In genomic region chr7:76151932-76152331, GRCh38 we compare ENCODE assay signal across 28 cellular contexts.
"Had no signal": no experiment of that assay in that cellular context is flagged by ENCODE, and none has a peak within 500 bp of the region (broad histone marks: within the 10 kb centered on the region; RNA-seq: fewer than 3 reads in every experiment).

No MANE protein-coding gene starts in this region.

- H3K4me3 ChIP-seq: coronary artery, heart left ventricle, hepatocyte, left lung, mucosa of descending colon, right atrium auricular region, smooth muscle cell, stomach, thyroid gland, vagina had no signal

- H3K4me3 Mint-ChIP-seq: mesothelial cell of epicardium; naive B cell; nephron; stimulated activated effector memory CD8-positive, alpha-beta T cell treated with anti-CD3 and anti-CD28 coated beads, Interleukin-12 subunit alpha, Interleukin-12 subunit beta, amount 100 ng/mL, for 72 hours had no signal

- ATAC-seq: heart left ventricle; left cardiac atrium; left lung; mucosa of descending colon; sciatic nerve; stimulated activated effector memory CD8-positive, alpha-beta T cell treated with anti-CD3 and anti-CD28 coated beads, Interleukin-12 subunit alpha, Interleukin-12 subunit beta, amount 100 ng/mL, for 72 hours had no signal

- H3K27me3 ChIP-seq: hepatocyte, right atrium auricular region, thyroid gland, vagina had no signal

- H3K36me3 ChIP-seq: heart left ventricle, left lung, right atrium auricular region, stomach, thyroid gland, vagina had no signal

- H3K4me1 ChIP-seq: parathyroid adenoma, right atrium auricular region, thyroid gland, vagina had no signal

- H3K9me3 ChIP-seq: heart left ventricle, left lung, mucosa of descending colon, right atrium auricular region, stomach, thyroid gland, vagina had no signal

- DNase-seq: dermis blood vessel endothelial cell; effector memory CD4-positive, alpha-beta T cell; erythroblast; heart left ventricle; kidney; left cardiac atrium; left lung; mesenchymal stem cell; mucosa of descending colon; naive B cell; nucleus accumbens; stimulated activated CD4-positive, alpha-beta T cell treated with anti-CD3 and anti-CD28 coated beads, Interleukin-12 subunit alpha, Interleukin-12 subunit beta, amount 100 ng/mL, for 4 hours; stimulated activated CD4-positive, alpha-beta T cell treated with anti-CD3 and anti-CD28 coated beads, Interleukin-1b, Interleukin-23, amount 100 ng/mL, for 48 hours; stimulated activated CD4-positive, alpha-beta T cell treated with anti-CD3 and anti-CD28 coated beads, Interleukin-4, amount 100 ng/mL, for 24 hours; stimulated activated naive CD4-positive, alpha-beta T cell treated with Interleukin-2 at 50 U/mL for 16 hours; stomach; thyroid gland had no signal

- H3K9ac ChIP-seq: parathyroid adenoma had no signal

- H3K9me3 Mint-ChIP-seq: mesothelial cell of epicardium; naive B cell; nephron; stimulated activated effector memory CD8-positive, alpha-beta T cell treated with anti-CD3 and anti-CD28 coated beads, Interleukin-12 subunit alpha, Interleukin-12 subunit beta, amount 100 ng/mL, for 72 hours had no signal

- H3K27ac Mint-ChIP-seq: mesothelial cell of epicardium; naive B cell; nephron; progenitor cell of endocrine pancreas; stimulated activated effector memory CD8-positive, alpha-beta T cell treated with anti-CD3 and anti-CD28 coated beads, Interleukin-12 subunit alpha, Interleukin-12 subunit beta, amount 100 ng/mL, for 72 hours had no signal

- H3K4me1 Mint-ChIP-seq: naive B cell, nephron had no signal

- H3K36me3 Mint-ChIP-seq: mesothelial cell of epicardium; naive B cell; stimulated activated effector memory CD8-positive, alpha-beta T cell treated with anti-CD3 and anti-CD28 coated beads, Interleukin-12 subunit alpha, Interleukin-12 subunit beta, amount 100 ng/mL, for 72 hours had no signal
